In genomic region chr3:107150675-107151074, GRCh38 we compare ENCODE assay signal across 11 cellular contexts.
"Had no signal": no experiment of that assay in that cellular context is flagged by ENCODE, and none has a peak within 500 bp of the region (broad histone marks: within the 10 kb centered on the region; RNA-seq: fewer than 3 reads in every experiment).

No MANE protein-coding gene starts in this region.

- H3K9ac ChIP-seq: GM23248 had no signal

- H3K27ac ChIP-seq: GM23248 had no signal

- H3K36me3 ChIP-seq: HAP-1 had no signal

- H3K4me2 ChIP-seq: GM23338 had no signal

- H3K4me1 ChIP-seq: HAP-1 had no signal

- DNase-seq: GM23248, GOT3, H7, H9, HCEC 1CT, HFFc6 had no signal

- H2AFZ ChIP-seq: GM23248, GM23338 had no signal

- ATAC-seq: GM23338, HCT116 had no signal

- H3K4me3 ChIP-seq: GM23248, GM23338, HAP-1 had no signal

- FAIRE-seq: H1, H54 had no signal

- H3K9me3 ChIP-seq: HAP-1 had no signal
